Comparison of ENCODE assay signal across 19 cellular contexts in the genomic region with DNA sequence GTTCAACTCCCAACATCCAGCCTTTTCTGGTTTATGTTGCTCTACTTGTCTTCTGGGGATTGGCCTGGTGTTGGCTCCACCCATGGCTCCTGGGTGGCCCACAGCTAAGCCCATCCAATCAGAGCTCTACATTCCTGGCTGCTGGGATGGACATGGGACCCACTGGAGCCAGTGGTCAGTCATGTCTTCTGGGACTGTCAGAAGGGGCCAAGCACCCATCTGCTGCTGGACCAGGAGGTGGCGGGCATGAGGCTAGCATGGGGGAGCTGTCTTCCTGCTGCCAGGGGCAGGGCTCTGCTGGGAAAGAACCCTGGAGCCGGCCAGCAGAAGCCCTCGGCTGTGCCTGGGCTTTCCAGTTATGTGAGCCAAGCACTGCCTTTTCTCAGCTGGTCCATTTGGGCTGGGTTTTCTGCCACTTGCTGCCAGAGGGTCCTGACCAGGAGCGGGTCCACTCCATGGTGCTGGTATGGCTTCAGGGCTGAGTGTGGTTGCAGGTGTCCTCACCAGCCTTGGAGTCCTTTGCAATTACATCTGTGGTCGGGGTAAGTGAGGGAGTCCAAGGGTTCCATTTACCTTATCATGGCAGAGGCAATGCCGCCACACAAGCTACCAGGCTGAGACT. TPM values are rescaled to one million over a fixed set of nuclear protein-coding genes. Genes with fewer than 3 reads are reported as not detected.
DNase-seq lines count a peak whose midpoint lies in the region; ATAC-seq and TF ChIP-seq lines count a peak whose summit lies in the region.
"Had no signal": no experiment of that assay in that cellular context is flagged by ENCODE, and none has a peak within 500 bp of the region (broad histone marks: within the 10 kb centered on the region; RNA-seq: fewer than 3 reads in every experiment).

No MANE protein-coding gene starts in this region.

- H3K36me3 Mint-ChIP-seq in endodermal cell (ENCODE audit: low read depth) (no peaks in the 10 kb centered on the region), Calu3 (ENCODE audit: insufficient read depth, unreplicated experiment) (no peaks in the 10 kb centered on the region)
- H3K36me3 Mint-ChIP-seq: CD4-positive, CD25-positive, alpha-beta regulatory T cell had no signal

- POLR2A ChIA-PET in SK-N-SH (lab: Yijun Ruan, JAX): no interaction called here

- no peak overlapping the region for H3K4me3 Mint-ChIP-seq in endodermal cell
- no peak overlapping the region for H3K4me3 Mint-ChIP-seq in Calu3 (ENCODE audit: low read depth, unreplicated experiment)
- H3K4me3 Mint-ChIP-seq: B cell had no signal

- no TSS peak for BruUV-seq in Calu3 (replicated peaks; lab: Mats Ljungman, UMichigan)

- H3K27me3 Mint-ChIP-seq in endodermal cell (ENCODE audit: insufficient read depth) (peaks cover 16% of the 10 kb centered on the region), Calu3 (ENCODE audit: unreplicated experiment) (peaks cover 36% of the 10 kb centered on the region)

- TF ChIP-seq EP300 in SK-N-SH (IDR thresholded peaks at IDR 0.05; ENCODE audit: borderline replicate concordance in 1 of 2, low read depth in 1 of 2, low read length in 1 of 2): no peak

- intact Hi-C loops in Right ventricle myocardium superior (cut with DNase I): no loop called here
- intact Hi-C loops in left cardiac atrium (cut with DNase I): no loop called here
- intact Hi-C loops in lower lobe of right lung (cut with DNase I): no loop called here
- intact Hi-C loops in aorta (cut with DNase I): no loop called here
- intact Hi-C loops in Calu3 (cut with micrococcal nuclease; ENCODE audit: unreplicated experiment): no loop called here

- WGBS in endodermal cell (ENCODE audit: insufficient coverage in 1 of 2, insufficient read length in 1 of 2), 2 experiments: 88 to 90% methylated on average over 3 to 6 of the region's 6 CpGs
- 87 to 89% methylated on average over 6 of the region's 6 CpGs for WGBS in aorta, 2 donors
- 86% methylated on average over 2 of the region's 6 CpGs for WGBS in SK-N-SH (ENCODE audit: low lambda C conversion rate)

- H4K20me1 ChIP-seq in SK-N-SH (ENCODE audit: insufficient read depth): no peaks in the 10 kb centered on the region

- H3K9me2 ChIP-seq in SK-N-SH: no peaks in the 10 kb centered on the region

- H3K9me3 ChIP-seq in endodermal cell (ENCODE audit: control insufficient read depth, low read length) (peaks cover 11% of the 10 kb centered on the region), lower lobe of right lung (no peaks in the 10 kb centered on the region), aorta (ENCODE audit: control insufficient read depth, low read length) (peaks cover 1% of the 10 kb centered on the region), SK-N-SH (no peaks in the 10 kb centered on the region)

- H3K9me3 Mint-ChIP-seq in endodermal cell (peaks cover 21% of the 10 kb centered on the region), Calu3 (ENCODE audit: low read depth, unreplicated experiment) (peaks cover 4% of the 10 kb centered on the region)

- H3K4me3 ChIP-seq in endodermal cell (ENCODE audit: low read length) (no peak overlapping the region), lower lobe of right lung (no peak overlapping the region), aorta (ENCODE audit: low read length in 2 of 2) (no peak overlapping the region), SK-N-SH (ENCODE audit: low read depth in 2 of 2, low read length in 1 of 2) (no peak overlapping the region)

- H3K79me2 ChIP-seq in SK-N-SH (ENCODE audit: insufficient read depth): no peaks in the 10 kb centered on the region

- DNase-seq in Right ventricle myocardium superior (peak; percentile 10), left cardiac atrium (no peak), endodermal cell (peak; percentile 55), lower lobe of right lung (peak; percentile 14), aorta (peak; percentile 21 to 61), SK-N-SH (no peak), Calu3 (no peak), islet precursor cell (no peak)
- DNase-seq: CD4-positive, CD25-positive, alpha-beta regulatory T cell; COR-L47; NCI-H1417; NCI-H187; NCI-H2107; NCI-H510A; NCI-H774; OCI-M1; SIG-M5 had no signal

- H3K4me1 Mint-ChIP-seq in endodermal cell: no peaks in the 10 kb centered on the region
- no peaks in the 10 kb centered on the region for H3K4me1 Mint-ChIP-seq in Calu3 (ENCODE audit: low read depth, unreplicated experiment)
- H3K4me1 Mint-ChIP-seq: CD4-positive, CD25-positive, alpha-beta regulatory T cell had no signal

- H3K27ac ChIP-seq in endodermal cell (ENCODE audit: low read depth, low read length) (no peak overlapping the region), lower lobe of right lung (no peak overlapping the region), aorta (ENCODE audit: low read depth in 1 of 2, low read length in 2 of 2) (no peak overlapping the region), SK-N-SH (ENCODE audit: low read depth in 2 of 2, low read length in 1 of 2) (no peak overlapping the region)
- H3K27ac ChIP-seq: KMS-11 had no signal

- H3K36me3 ChIP-seq in endodermal cell (ENCODE audit: control insufficient read depth, insufficient read depth, low read length) (no peaks in the 10 kb centered on the region), lower lobe of right lung (no peaks in the 10 kb centered on the region), aorta (ENCODE audit: control insufficient read depth in 1 of 2, insufficient read depth in 2 of 2, low read length in 1 of 2) (no peaks in the 10 kb centered on the region), SK-N-SH (replicated peaks in 1 of 2; ENCODE audit: control insufficient read depth in 1 of 2, insufficient read depth in 2 of 2, low read length in 1 of 2) (no peaks in the 10 kb centered on the region)

- TF ChIP-seq RAD21 in SK-N-SH (IDR thresholded peaks at IDR 0.05; ENCODE audit: low read length): no peak

- no peaks in the 10 kb centered on the region for H3F3A ChIP-seq in SK-N-SH (replicated peaks; ENCODE audit: insufficient read depth)

- no peak overlapping the region for H2AFZ ChIP-seq in SK-N-SH (ENCODE audit: low read depth)

- H3K4me2 ChIP-seq in SK-N-SH: no peak overlapping the region
- H3K4me2 ChIP-seq: KMS-11 had no signal

- H3K9ac ChIP-seq in endodermal cell (ENCODE audit: extremely low read depth, low read length, poor library complexity, severe bottlenecking) (no peak overlapping the region), SK-N-SH (no peak overlapping the region)
- H3K9ac ChIP-seq: KMS-11 had no signal

- H3K4me1 ChIP-seq in endodermal cell (ENCODE audit: control insufficient read depth, insufficient read depth, low read length): no peaks in the 10 kb centered on the region
- no peaks in the 10 kb centered on the region for H3K4me1 ChIP-seq in lower lobe of right lung
- H3K4me1 ChIP-seq in aorta (ENCODE audit: control insufficient read depth in 1 of 2, insufficient read depth in 2 of 2, low read length in 2 of 2): no peaks in the 10 kb centered on the region
- H3K4me1 ChIP-seq in SK-N-SH (ENCODE audit: control insufficient read depth in 1 of 2, insufficient read depth in 2 of 2, low read depth in 1 of 2, low read length in 1 of 2): no peaks in the 10 kb centered on the region

- TF ChIP-seq CTCF in endodermal cell (conservative IDR thresholded peaks at IDR 0.05): no peak
- no peak for TF ChIP-seq CTCF in lower lobe of right lung (IDR thresholded peaks at IDR 0.05)
- TF ChIP-seq CTCF in SK-N-SH (IDR thresholded peaks at IDR 0.05): no peak
- no peak for TF ChIP-seq CTCF in Calu3 (IDR thresholded peaks at IDR 0.05; ENCODE audit: unreplicated experiment)

- H3K27me3 ChIP-seq in endodermal cell (ENCODE audit: control insufficient read depth, insufficient read depth, low read length, poor library complexity, severe bottlenecking): no peaks in the 10 kb centered on the region
- peaks cover 8% of the 10 kb centered on the region for H3K27me3 ChIP-seq in lower lobe of right lung (ENCODE audit: low read depth)
- no peaks in the 10 kb centered on the region for H3K27me3 ChIP-seq in aorta (ENCODE audit: control insufficient read depth in 1 of 2, insufficient read depth in 2 of 2, low read length in 1 of 2)
- H3K27me3 ChIP-seq in SK-N-SH (ENCODE audit: insufficient read depth): no peaks in the 10 kb centered on the region

- no peak overlapping the region for H3K27ac Mint-ChIP-seq in endodermal cell
- no peak overlapping the region for H3K27ac Mint-ChIP-seq in Calu3 (ENCODE audit: unreplicated experiment)
- H3K27ac Mint-ChIP-seq: B cell; CD4-positive, CD25-positive, alpha-beta regulatory T cell had no signal

- CTCF ChIA-PET in SK-N-SH (lab: Yijun Ruan, JAX) (interaction anchor here (1.1 to 2.4 kb wide), 2 partner anchors 17 to 19 kb away, joined by 4 to 6 read pairs; partner anchors contain the start of gene ZNF469), Calu3 (lab: Charles Lee) (no interaction called here)

- ATAC-seq in Right ventricle myocardium superior (ENCODE audit: poor library complexity): no peak
- ATAC-seq in left cardiac atrium: no peak
- ATAC-seq in lower lobe of right lung: no peak
- ATAC-seq in aorta (ENCODE audit: low FRiP score): no peak

TF ChIP-seq in SK-N-SH, 30 proteins besides CTCF, POLR2A, EP300 and RAD21 (continues in another document):
- TF ChIP-seq, protein P1, sequence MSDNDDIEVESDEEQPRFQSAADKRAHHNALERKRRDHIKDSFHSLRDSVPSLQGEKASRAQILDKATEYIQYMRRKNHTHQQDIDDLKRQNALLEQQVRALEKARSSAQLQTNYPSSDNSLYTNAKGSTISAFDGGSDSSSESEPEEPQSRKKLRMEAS (IDR thresholded peaks at IDR 0.05; ENCODE audit: low read depth): no peak
- TF ChIP-seq GABPA (IDR thresholded peaks at IDR 0.05; ENCODE audit: low read depth) (no peak), FOXJ3 (CRISPR knock-in tag; IDR thresholded peaks at IDR 0.05) (no peak), CHD2 (IDR thresholded peaks at IDR 0.05; ENCODE audit: low read length, partially characterized antibody) (no peak), EZH2phosphoT487 (IDR thresholded peaks at IDR 0.05; ENCODE audit: borderline replicate concordance, low read depth) (no peak)

RNA-seq across cellular contexts. Expression of gene ZNF469, which starts 17.4 kb away (rescaled TPM):
- 0.94 TPM for total RNA-seq in Right ventricle myocardium superior
- 1 to 10 TPM in 1 of 2 donors, under 1 TPM in 1; 0.65 to 1.7 TPM for total RNA-seq in left cardiac atrium
- 1 to 10 TPM in 1 of 2 donors, under 1 TPM in 1; 0.68 to 4.7 TPM for total RNA-seq in endodermal cell
- 0.53 TPM for polyA plus RNA-seq in endodermal cell (2013, experiment 1 of 2)
- 0.46 TPM for polyA plus RNA-seq in endodermal cell (2013, experiment 2 of 2)
- total RNA-seq in lower lobe of right lung: 2.0 TPM
- 1 to 10 TPM; 1.9 to 5.2 TPM for total RNA-seq in aorta
- polyA plus RNA-seq in aorta: under 1 TPM; 0.38 to 0.54 TPM
- polyA plus RNA-seq in SK-N-SH (2012; rRNA removed): 0.24 and 0.56 TPM in 2 replicates
- 0.19 and 0.34 TPM in 2 replicates for polyA plus RNA-seq in SK-N-SH (2012; cell fraction: cytosol; rRNA removed)
- polyA plus RNA-seq in SK-N-SH (2012; cell fraction: nucleus; rRNA removed): 1.3 and 1.7 TPM in 2 replicates
- 0.24 and 0.50 TPM in 2 replicates for total RNA-seq in Calu3 (2022)

Comparison
In these comparisons a context has a peak if more than half of its experiments do, and no peak if none do; other contexts are left out.
1. DNase-seq: peak in Right ventricle myocardium superior (single experiment), endodermal cell (single experiment), lower lobe of right lung (single experiment) and aorta (2 of 2); none in left cardiac atrium (single experiment), SK-N-SH (single experiment), Calu3 (single experiment) and islet precursor cell (single experiment).